In genomic region chr15:34012461-34013028, GRCh38 we compare ENCODE assay signal across 21 cellular contexts. TPM values are rescaled to one million over a fixed set of nuclear protein-coding genes. Genes with fewer than 3 reads are reported as not detected.
DNase-seq lines count a peak whose midpoint lies in the region; ATAC-seq, FAIRE-seq and TF ChIP-seq lines count a peak whose summit lies in the region.
"Had no signal": no experiment of that assay in that cellular context is flagged by ENCODE, and none has a peak within 500 bp of the region (broad histone marks: within the 10 kb centered on the region; RNA-seq: fewer than 3 reads in every experiment).

No MANE protein-coding gene starts in this region.

- H3K9ac ChIP-seq in astrocyte (ENCODE audit: low read length) = no peak overlapping the region

- H3K79me2 ChIP-seq in astrocyte (ENCODE audit: insufficient read depth, low read length) = peaks cover 31% of the 10 kb centered on the region

- no peak for FAIRE-seq in astrocyte (lab: Jason Lieb, UNC)
- FAIRE-seq: A204.1, G401.6, GM12891, H1, HTR-8/SVneo had no signal

- no peak overlapping the region for H3K4me2 ChIP-seq in astrocyte (ENCODE audit: low read length)

- H3K4me3 ChIP-seq in SJCRH30 (no peak overlapping the region), astrocyte (ENCODE audit: insufficient read depth, low read depth, low read length) (no peak overlapping the region), adrenal gland (no peak overlapping the region)

- H3K9me3 ChIP-seq in SJCRH30 (replicated peaks) (no peaks in the 10 kb centered on the region), astrocyte (ENCODE audit: insufficient read depth, low read depth, low read length) (no peaks in the 10 kb centered on the region), adrenal gland (replicated peaks in 1 of 3) (no peaks in the 10 kb centered on the region)
- H3K9me3 ChIP-seq: BE2C had no signal

- H3K4me1 Mint-ChIP-seq in astrocyte (ENCODE audit: low read depth, unreplicated experiment) = peaks cover 16% of the 10 kb centered on the region
- no peaks in the 10 kb centered on the region for H3K4me1 Mint-ChIP-seq in progenitor cell of endocrine pancreas (ENCODE audit: low read depth)
- H3K4me1 Mint-ChIP-seq: CD4-positive, CD25-positive, alpha-beta regulatory T cell had no signal

- H3K36me3 ChIP-seq in SJCRH30 (no peaks in the 10 kb centered on the region; the same call in 1 of the 2 replicates), astrocyte (ENCODE audit: insufficient read depth, low read length) (no peaks in the 10 kb centered on the region), adrenal gland (replicated peaks in 1 of 2) (no peaks in the 10 kb centered on the region)
- H3K36me3 ChIP-seq: BE2C had no signal

- DNase-seq in SJCRH30 (no peak), astrocyte (ENCODE audit: low read depth) (peak; percentile 62), left lobe of liver (ENCODE audit: low spot score) (no peak), adrenal gland (no peak), progenitor cell of endocrine pancreas (ENCODE audit: low spot score, unreplicated experiment) (no peak)
- DNase-seq: ACHN; BE2C; C1 segment of cervical spinal cord; CD4-positive, CD25-positive, alpha-beta regulatory T cell; CD8-positive, alpha-beta memory T cell; COR-L47; DMS 273 treated with DMSO at 0.1 percent for 48 hours; DMS53; DND-41; H9 had no signal

- no peak overlapping the region for H2AFZ ChIP-seq in astrocyte (ENCODE audit: low read depth, low read length)

- peaks cover 13% of the 10 kb centered on the region for H4K20me1 ChIP-seq in astrocyte (ENCODE audit: insufficient read depth, low read length)

- ATAC-seq in left lobe of liver = peak; percentile 68
- ATAC-seq in GM21381 (IDR thresholded peaks at IDR 0.05; ENCODE audit: unreplicated experiment) = no peak

- TF ChIP-seq CTCF in astrocyte (IDR thresholded peaks at IDR 0.05; ENCODE audit: insufficient read depth, low read depth, low read length) (no peak), adrenal gland (IDR thresholded peaks at IDR 0.05) (no peak), progenitor cell of endocrine pancreas (IDR thresholded peaks at IDR 0.05; ENCODE audit: unreplicated experiment) (no peak)

- H3K36me3 Mint-ChIP-seq in astrocyte (ENCODE audit: low read depth, unreplicated experiment) (peaks cover 2% of the 10 kb centered on the region), progenitor cell of endocrine pancreas (ENCODE audit: insufficient read depth) (peaks cover 3% of the 10 kb centered on the region)

- intact Hi-C loops in adrenal gland (cut with DNase I) = no loop called here

- H3K27me3 ChIP-seq in SJCRH30 = no peaks in the 10 kb centered on the region
- no peaks in the 10 kb centered on the region for H3K27me3 ChIP-seq in astrocyte (ENCODE audit: insufficient read depth, low read length)
- no peaks in the 10 kb centered on the region for H3K27me3 ChIP-seq in adrenal gland
- H3K27me3 ChIP-seq: BE2C had no signal

- H3K27me3 Mint-ChIP-seq in astrocyte (ENCODE audit: low read depth, unreplicated experiment) (no peaks in the 10 kb centered on the region), progenitor cell of endocrine pancreas (no peaks in the 10 kb centered on the region)
- H3K27me3 Mint-ChIP-seq: CD4-positive, CD25-positive, alpha-beta regulatory T cell; CD8-positive, alpha-beta memory T cell had no signal

- H3K9me3 Mint-ChIP-seq in astrocyte (ENCODE audit: unreplicated experiment) = no peaks in the 10 kb centered on the region
- no peaks in the 10 kb centered on the region for H3K9me3 Mint-ChIP-seq in progenitor cell of endocrine pancreas (ENCODE audit: low read depth)
- H3K9me3 Mint-ChIP-seq: CD8-positive, alpha-beta memory T cell; H9 had no signal

- no peak for TF ChIP-seq POLR2A in adrenal gland (IDR thresholded peaks at IDR 0.05)

- peak overlapping the region; percentile 85 for H3K27ac ChIP-seq in SJCRH30
- no peak overlapping the region for H3K27ac ChIP-seq in astrocyte (ENCODE audit: low read depth, low read length)
- no peak overlapping the region for H3K27ac ChIP-seq in adrenal gland

- H3K27ac Mint-ChIP-seq in astrocyte (ENCODE audit: unreplicated experiment) = no peak overlapping the region
- no peak overlapping the region for H3K27ac Mint-ChIP-seq in progenitor cell of endocrine pancreas
- H3K27ac Mint-ChIP-seq: CD8-positive, alpha-beta memory T cell; H9 had no signal

- H3K4me3 Mint-ChIP-seq in astrocyte (ENCODE audit: unreplicated experiment) = no peak overlapping the region
- H3K4me3 Mint-ChIP-seq in progenitor cell of endocrine pancreas (ENCODE audit: low read depth) = no peak overlapping the region
- H3K4me3 Mint-ChIP-seq: CD4-positive, CD25-positive, alpha-beta regulatory T cell; CD8-positive, alpha-beta memory T cell; H9 had no signal

- 87 to 92% (median 90%) methylated on average over 4 of the region's 4 CpGs for WGBS in adrenal gland, 4 donors

- H3K4me1 ChIP-seq in SJCRH30 = peaks cover 45% of the 10 kb centered on the region
- no peaks in the 10 kb centered on the region for H3K4me1 ChIP-seq in astrocyte (ENCODE audit: insufficient read depth, low read length)
- no peaks in the 10 kb centered on the region for H3K4me1 ChIP-seq in adrenal gland (replicated peaks in 1 of 2)
- H3K4me1 ChIP-seq: BE2C had no signal

RNA-seq across cellular contexts. Expression of gene AVEN, which starts 26.5 kb away (rescaled TPM):
- 16.8 and 18.2 TPM in 2 replicates for total RNA-seq in SJCRH30 (2014; rRNA removed; shearing (Covaris generic))
- total RNA-seq in astrocyte = 33.7 and 34.1 TPM in 2 replicates
- 8.9 TPM for total RNA-seq in left lobe of liver
- total RNA-seq in adrenal gland = 10 to 100 TPM; 10.0 to 21.0 (median 13.7) TPM
- 10 to 100 TPM in 1 of 3 donors, 1 to 10 TPM in 2; 6.9 to 22.7 (median 9.2) TPM for polyA plus RNA-seq in adrenal gland
- total RNA-seq in progenitor cell of endocrine pancreas = 14.4 and 15.5 TPM in 2 replicates

RNA-seq across cellular contexts. Expression of gene CHRM5, which starts 44.2 kb away (rescaled TPM):
- total RNA-seq in SJCRH30 (2014; rRNA removed; shearing (Covaris generic)) = not detected in 2 replicates
- total RNA-seq in astrocyte = 0.07 TPM in 1 of 2 replicates, not detected in the other
- not detected for total RNA-seq in left lobe of liver
- total RNA-seq in adrenal gland = not detected
- under 1 TPM in 1 of 3 donors, not detected in 2; 0.15 TPM for polyA plus RNA-seq in adrenal gland
- total RNA-seq in progenitor cell of endocrine pancreas = not detected in 2 replicates
- total RNA-seq: CD4-positive, CD25-positive, alpha-beta regulatory T cell; CD8-positive, alpha-beta memory T cell; H1; H9 had no signal
- polyA plus RNA-seq: CD4-positive, CD25-positive, alpha-beta regulatory T cell; CD8-positive, alpha-beta memory T cell; H1 had no signal
